Comparison of ENCODE assay signal across 8 cellular contexts in the genomic region with DNA sequence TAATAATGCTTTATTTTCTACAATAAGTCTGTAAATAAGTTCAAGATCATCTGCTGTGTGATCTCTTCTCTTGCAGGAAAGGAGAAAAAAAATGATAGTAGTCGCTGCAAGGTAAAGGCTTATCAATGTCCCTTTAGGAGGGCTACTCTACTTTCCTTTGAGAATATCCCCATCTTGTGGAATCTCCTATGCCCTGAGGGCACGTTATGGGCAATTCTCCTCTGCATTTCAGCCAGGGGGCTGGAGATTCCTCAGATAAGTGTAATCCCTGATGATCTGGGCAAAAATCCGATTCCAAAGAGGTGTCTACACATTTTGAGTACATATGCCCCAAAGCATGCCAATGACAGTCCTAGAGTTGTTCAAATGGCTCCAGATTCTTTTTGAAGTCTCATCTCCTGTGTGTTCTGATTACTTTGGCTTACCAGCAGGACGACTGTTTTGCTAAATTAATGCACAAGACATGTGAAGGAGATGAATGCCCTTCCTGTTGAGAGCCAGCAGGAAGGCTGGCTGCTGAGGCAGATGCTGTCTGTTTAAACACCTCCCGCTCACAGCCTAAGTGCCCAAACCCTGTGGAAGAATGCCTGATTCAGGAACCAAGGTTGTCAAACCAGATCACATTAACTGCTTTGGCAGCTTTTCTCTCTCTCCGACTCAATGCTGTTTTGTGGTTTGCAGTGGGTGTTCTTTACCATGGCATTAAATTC.
DNase-seq lines count a peak whose midpoint lies in the region; ATAC-seq, FAIRE-seq and TF ChIP-seq lines count a peak whose summit lies in the region.

No MANE protein-coding gene starts in this region.

- H3K36me3 ChIP-seq in small intestine (ENCODE audit: control insufficient read depth in 2 of 2, insufficient read depth in 2 of 2, low read length in 2 of 2) (no peaks in the 10 kb centered on the region), pancreas (no peaks in the 10 kb centered on the region)

- intact Hi-C loops in pancreas (cut with DNase I) = no loop called here

- H3K4me1 ChIP-seq in small intestine (ENCODE audit: control insufficient read depth in 2 of 2, insufficient read depth in 1 of 2, low read depth in 1 of 2, low read length in 1 of 2) (no peaks in the 10 kb centered on the region), pancreas (no peaks in the 10 kb centered on the region)

- TF ChIP-seq CTCF in GM20000 (IDR thresholded peaks at IDR 0.05; ENCODE audit: extremely low read depth, missing control alignments) (no peak), pancreas (IDR thresholded peaks at IDR 0.05) (no peak)

- ATAC-seq in HG02588 (IDR thresholded peaks at IDR 0.05; ENCODE audit: unreplicated experiment) (no peak), pancreas (no peak)

- H3K27me3 ChIP-seq in small intestine (ENCODE audit: control insufficient read depth in 2 of 2, insufficient read depth in 2 of 2, low read length in 2 of 2) = no peaks in the 10 kb centered on the region
- H3K27me3 ChIP-seq in pancreas = no peaks in the 10 kb centered on the region

- H3K9me3 ChIP-seq in small intestine (ENCODE audit: control insufficient read depth, low read depth) (no peaks in the 10 kb centered on the region), pancreas (no peaks in the 10 kb centered on the region)

- H3K4me3 ChIP-seq in small intestine (ENCODE audit: low read depth in 1 of 2, low read length in 2 of 2) = no peak overlapping the region
- no peak overlapping the region for H3K4me3 ChIP-seq in pancreas

- H3K27ac ChIP-seq in small intestine (ENCODE audit: low read depth in 1 of 2, low read length in 1 of 2) = no peak overlapping the region
- no peak overlapping the region for H3K27ac ChIP-seq in pancreas

- DNase-seq in A172 (ENCODE audit: low spot score) (peak; percentile 75), GM20000 (ENCODE audit: low spot score) (peak; percentile 13), NCI-H524 treated with DMSO at 0.1 percent for 48 hours (lab: John Stamatoyannopoulos, UW) (peak; percentile 33), fibroblast of gingiva (ENCODE audit: low read depth) (peak; percentile 40), small intestine (peak; percentile 17), T-helper 9 cell (no peak), pancreas (no peak)

- FAIRE-seq in small intestine (lab: Jason Lieb, UNC) (no peak), pancreas (lab: Jason Lieb, UNC) (no peak)

- 18 to 31% (median 22%) methylated on average over 6 of the region's 6 CpGs for WGBS in small intestine, 3 donors
- WGBS in pancreas, 2 donors = 18 to 26% methylated on average over 6 of the region's 6 CpGs

Comparison
In these comparisons a context has a peak if more than half of its experiments do, and no peak if none do; other contexts are left out.
1. DNase-seq: peak in A172 (single experiment), GM20000 (single experiment), NCI-H524 treated with DMSO at 0.1 percent for 48 hours (single experiment), fibroblast of gingiva (single experiment) and small intestine (single experiment); none in T-helper 9 cell (single experiment) and pancreas (0 of 6).